ENCODE assay signal across 1 cellular context in the genomic region with DNA sequence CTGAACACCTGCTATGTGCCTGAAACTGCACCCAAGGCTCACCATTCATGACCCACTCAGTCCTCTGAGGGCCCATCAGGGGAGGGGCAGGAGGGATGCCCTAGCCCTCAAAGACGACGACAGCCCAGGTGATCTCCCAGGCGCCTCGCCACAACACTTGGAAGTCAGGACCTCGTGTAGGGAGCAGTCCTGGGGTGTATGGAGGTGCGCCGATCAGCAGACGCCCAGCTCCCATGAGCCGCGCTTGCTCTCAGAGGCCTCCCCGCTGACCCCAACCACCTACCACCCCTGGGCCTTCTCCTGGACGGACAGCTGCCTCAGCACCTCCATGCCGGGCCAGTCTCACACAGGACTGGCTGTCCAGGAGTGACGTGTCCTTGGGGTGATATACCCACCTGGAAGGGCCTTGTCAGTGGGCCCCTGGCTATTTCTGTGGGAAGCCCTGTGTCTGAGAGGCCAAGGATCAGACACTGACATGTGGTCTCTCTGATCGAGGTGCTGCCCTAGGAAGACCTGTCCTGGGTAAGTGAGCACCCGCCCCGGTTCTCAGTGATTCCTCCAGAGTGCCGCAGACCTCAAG.
TF ChIP-seq lines count a peak whose summit lies in the region.

No MANE protein-coding gene starts in this region.

TF ChIP-seq in IMR-90, 13 proteins besides CTCF, POLR2A, EP300 and RAD21:
- TF ChIP-seq, protein P1, sequence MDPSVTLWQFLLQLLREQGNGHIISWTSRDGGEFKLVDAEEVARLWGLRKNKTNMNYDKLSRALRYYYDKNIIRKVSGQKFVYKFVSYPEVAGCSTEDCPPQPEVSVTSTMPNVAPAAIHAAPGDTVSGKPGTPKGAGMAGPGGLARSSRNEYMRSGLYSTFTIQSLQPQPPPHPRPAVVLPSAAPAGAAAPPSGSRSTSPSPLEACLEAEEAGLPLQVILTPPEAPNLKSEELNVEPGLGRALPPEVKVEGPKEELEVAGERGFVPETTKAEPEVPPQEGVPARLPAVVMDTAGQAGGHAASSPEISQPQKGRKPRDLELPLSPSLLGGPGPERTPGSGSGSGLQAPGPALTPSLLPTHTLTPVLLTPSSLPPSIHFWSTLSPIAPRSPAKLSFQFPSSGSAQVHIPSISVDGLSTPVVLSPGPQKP (IDR thresholded peaks at IDR 0.05; ENCODE audit: borderline replicate concordance, low read depth, low read length), result no peak
- no peak for TF ChIP-seq CEBPB (IDR thresholded peaks at IDR 0.05; ENCODE audit: low read depth, low read length)
- TF ChIP-seq NFE2L2 (IDR thresholded peaks at IDR 0.05; ENCODE audit: low read depth, low read length), result no peak
- TF ChIP-seq MAFK (IDR thresholded peaks at IDR 0.05; ENCODE audit: low read depth, low read length), result no peak
- no peak for TF ChIP-seq RFX5 (IDR thresholded peaks at IDR 0.05; ENCODE audit: low read depth, low read length)
- no peak for TF ChIP-seq MXI1 (IDR thresholded peaks at IDR 0.05; ENCODE audit: borderline replicate concordance, low read depth, low read length)
- TF ChIP-seq FOS (IDR thresholded peaks at IDR 0.05; ENCODE audit: low read depth, low read length), result no peak
- TF ChIP-seq SMC3 (IDR thresholded peaks at IDR 0.05; ENCODE audit: low read depth, low read length), result no peak
- no peak for TF ChIP-seq MAZ (IDR thresholded peaks at IDR 0.05; ENCODE audit: borderline replicate concordance, low read depth, low read length)
- TF ChIP-seq, protein P2, sequence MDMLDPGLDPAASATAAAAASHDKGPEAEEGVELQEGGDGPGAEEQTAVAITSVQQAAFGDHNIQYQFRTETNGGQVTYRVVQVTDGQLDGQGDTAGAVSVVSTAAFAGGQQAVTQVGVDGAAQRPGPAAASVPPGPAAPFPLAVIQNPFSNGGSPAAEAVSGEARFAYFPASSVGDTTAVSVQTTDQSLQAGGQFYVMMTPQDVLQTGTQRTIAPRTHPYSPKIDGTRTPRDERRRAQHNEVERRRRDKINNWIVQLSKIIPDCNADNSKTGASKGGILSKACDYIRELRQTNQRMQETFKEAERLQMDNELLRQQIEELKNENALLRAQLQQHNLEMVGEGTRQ (IDR thresholded peaks at IDR 0.05; ENCODE audit: low read depth, low read length), result no peak
- TF ChIP-seq RCOR1 (IDR thresholded peaks at IDR 0.05; ENCODE audit: insufficient replicate concordance, low read length), result no peak
- TF ChIP-seq BHLHE40 (IDR thresholded peaks at IDR 0.05; ENCODE audit: low read depth, low read length), result no peak
- TF ChIP-seq CHD1 (IDR thresholded peaks at IDR 0.05; ENCODE audit: low read depth, low read length), result no peak
